In genomic region chr16:11395008-11395948, GRCh38 we compare ENCODE assay signal across 1 cellular context.
TF ChIP-seq lines count a peak whose summit lies in the region.

No MANE protein-coding gene starts in this region.

TF ChIP-seq in WTC11, 78 proteins besides CTCF, POLR2A, EP300 and RAD21 (continued from another document):
- TF ChIP-seq FOXP4 (CRISPR knock-in tag; IDR thresholded peaks at IDR 0.05) (no peak), FOXP1 (CRISPR knock-in tag; IDR thresholded peaks at IDR 0.05; ENCODE audit: borderline replicate concordance) (no peak), ZSCAN18 (CRISPR knock-in tag; IDR thresholded peaks at IDR 0.05) (no peak), E2F1 (CRISPR knock-in tag; IDR thresholded peaks at IDR 0.05) (no peak), RORB (CRISPR knock-in tag; IDR thresholded peaks at IDR 0.05) (no peak), SOX15 (CRISPR knock-in tag; IDR thresholded peaks at IDR 0.05) (no peak)
